10 cellular contexts compared by ENCODE assay signal in genomic region chr2:97095661-97096060, GRCh38. TPM values are rescaled to one million over a fixed set of nuclear protein-coding genes. Genes with fewer than 3 reads are reported as not detected.
DNase-seq lines count a peak whose midpoint lies in the region; ATAC-seq and TF ChIP-seq lines count a peak whose summit lies in the region.
"Had no signal": no experiment of that assay in that cellular context is flagged by ENCODE, and none has a peak within 500 bp of the region (broad histone marks: within the 10 kb centered on the region; RNA-seq: fewer than 3 reads in every experiment).

No MANE protein-coding gene starts in this region.

- H3K27me3 Mint-ChIP-seq in CD4-positive, alpha-beta T cell, result peaks cover 10% of the 10 kb centered on the region
- H3K27me3 Mint-ChIP-seq in IgD-negative memory B cell, result peaks cover 5% of the 10 kb centered on the region

- no peaks in the 10 kb centered on the region for H3K9me3 ChIP-seq in CD4-positive, alpha-beta T cell (ENCODE audit: control insufficient read depth, low read length)
- H3K9me3 ChIP-seq in ectodermal cell (ENCODE audit: control insufficient read depth, low read length) (no peaks in the 10 kb centered on the region), neuronal stem cell (replicated peaks in 1 of 2; ENCODE audit: control insufficient read depth in 2 of 2, insufficient read depth in 1 of 2, low read depth in 1 of 2, low read length in 2 of 2) (no peaks in the 10 kb centered on the region)

- H3K4me1 ChIP-seq in ectodermal cell (ENCODE audit: control insufficient read depth, insufficient read depth, low read length) (no peaks in the 10 kb centered on the region), neuronal stem cell (ENCODE audit: control insufficient read depth in 2 of 2, insufficient read depth in 1 of 2, low read depth in 1 of 2, low read length in 2 of 2) (peaks cover 4 to 6% of the 10 kb centered on the region in 2 donors)

- H3K36me3 ChIP-seq in ectodermal cell (ENCODE audit: control insufficient read depth, insufficient read depth, low read length) (no peaks in the 10 kb centered on the region), neuronal stem cell (replicated peaks in 1 of 2; ENCODE audit: control insufficient read depth in 2 of 2, insufficient read depth in 2 of 2, low read length in 2 of 2) (no peaks in the 10 kb centered on the region)

- H4K8ac ChIP-seq in neuronal stem cell (ENCODE audit: low read depth, low read length), result no peak overlapping the region

- H3K27ac ChIP-seq in CD4-positive, alpha-beta T cell (ENCODE audit: low read depth, low read length), result no peak overlapping the region
- H3K27ac ChIP-seq in ectodermal cell (ENCODE audit: insufficient read depth, low read depth, low read length, poor library complexity, severe bottlenecking) (no peak overlapping the region), neuronal stem cell (replicated peaks; ENCODE audit: low read length) (no peak overlapping the region)

- H3K14ac ChIP-seq in neuronal stem cell (ENCODE audit: low read length), result no peak overlapping the region

- DNase-seq in CD4-positive, alpha-beta T cell, result no peak
- DNase-seq in neuronal stem cell (ENCODE audit: low spot score) (no peak), NCI-H226 (no peak), NCI-H1436 treated with DMSO at 0.1 percent for 48 hours (lab: John Stamatoyannopoulos, UW) (no peak), NCI-H1092 treated with DMSO at 0.1 percent for 48 hours (lab: John Stamatoyannopoulos, UW) (no peak)
- DNase-seq: activated CD8-positive, alpha-beta memory T cell treated with anti-CD3 and anti-CD28 coated beads, Interleukin-2, amount 50 U/mL, for 48 hours; SHP77 treated with DMSO at 0.1 percent for 48 hours had no signal

- no peak overlapping the region for H2BK12ac ChIP-seq in neuronal stem cell (ENCODE audit: low read length)

- peak overlapping the region; percentile 27 for H3K4me3 Mint-ChIP-seq in CD4-positive, alpha-beta T cell
- H3K4me3 Mint-ChIP-seq in IgD-negative memory B cell, result peak overlapping the region; percentile 78 to 90 (median 84)

- peak overlapping the region; percentile 81 for H2AFZ ChIP-seq in neuronal stem cell (ENCODE audit: low read length)

- H3K9ac ChIP-seq in neuronal stem cell (ENCODE audit: low read depth, low read length, poor library complexity), result no peak overlapping the region

- no peak overlapping the region for H3K23ac ChIP-seq in neuronal stem cell (ENCODE audit: low read depth, low read length, poor library complexity)

- peak overlapping the region; percentile 25 for H3K4me2 ChIP-seq in neuronal stem cell (ENCODE audit: insufficient read depth, low read length, poor library complexity, severe bottlenecking)

- peak overlapping the region; percentile 62 for H3K27ac Mint-ChIP-seq in CD4-positive, alpha-beta T cell
- peak overlapping the region; percentile 45 to 77 (median 63) for H3K27ac Mint-ChIP-seq in IgD-negative memory B cell

- peak overlapping the region; percentile 84 for H2AK5ac ChIP-seq in neuronal stem cell (ENCODE audit: low read depth, low read length)

- no peak overlapping the region for H2BK15ac ChIP-seq in neuronal stem cell (ENCODE audit: low read length)

- H2BK5ac ChIP-seq in neuronal stem cell (ENCODE audit: low read length), result no peak overlapping the region

- no peak overlapping the region for H4K91ac ChIP-seq in neuronal stem cell (ENCODE audit: low read depth, low read length, poor library complexity)

- TF ChIP-seq CTCF in CD4-positive, alpha-beta T cell (IDR thresholded peaks at IDR 0.05), result no peak

- H3K79me1 ChIP-seq in neuronal stem cell (ENCODE audit: low read depth, low read length), result no peaks in the 10 kb centered on the region

- H2BK120ac ChIP-seq in neuronal stem cell (ENCODE audit: low read depth, low read length), result no peak overlapping the region

- H3K4me3 ChIP-seq in ectodermal cell (ENCODE audit: insufficient read depth, low read depth, low read length), result peak overlapping the region; percentile 32
- H3K4me3 ChIP-seq in neuronal stem cell (ENCODE audit: low read length in 2 of 2), result peak overlapping the region; percentile 44 to 65

- intact Hi-C loops in CD4-positive, alpha-beta T cell (cut with DNase I, micrococcal nuclease), result loop anchor here in 1 of 2 experiments (5.0 kb wide), 1 partner anchor 128 kb away; no protein-coding TSS in a partner anchor

- H3K4ac ChIP-seq in neuronal stem cell (ENCODE audit: low read length), result no peak overlapping the region

- POLR2A ChIA-PET in CD4-positive, alpha-beta T cell (lab: Charles Lee), result no interaction called here

- CTCF ChIA-PET in CD4-positive, alpha-beta T cell (lab: Charles Lee), result interaction anchor here (1.6 kb wide), 1 partner anchor 17 kb away, joined by 7 read pairs; the partner anchor contains the start of gene ANKRD36

- 81 to 83% methylated on average over 12 of the region's 12 CpGs for WGBS in ectodermal cell, 2 experiments
- WGBS in neuronal stem cell (ENCODE audit: extremely low coverage in 2 of 2, insufficient read length in 2 of 2, insufficient replicate concordance in 1 of 2), 2 donors, result no CpG with 5 or more reads among the region's 12 CpGs

- no peaks in the 10 kb centered on the region for H3K27me3 ChIP-seq in CD4-positive, alpha-beta T cell (ENCODE audit: control insufficient read depth, insufficient read depth, low read length)
- H3K27me3 ChIP-seq in ectodermal cell (ENCODE audit: control insufficient read depth, insufficient read depth, low read length, poor library complexity, severe bottlenecking) (peaks cover 11% of the 10 kb centered on the region), neuronal stem cell (ENCODE audit: control insufficient read depth in 3 of 3, insufficient read depth in 3 of 3, low read depth in 1 of 3, low read length in 3 of 3) (no peaks in the 10 kb centered on the region)

- no peak for ATAC-seq in CD4-positive, alpha-beta T cell (ENCODE audit: poor library complexity)
- ATAC-seq in GM19023 (IDR thresholded peaks at IDR 0.05; ENCODE audit: unreplicated experiment), result no peak

- no peak overlapping the region for H3K18ac ChIP-seq in neuronal stem cell (ENCODE audit: low read length)

- peaks cover 8% of the 10 kb centered on the region for H3K4me1 Mint-ChIP-seq in CD4-positive, alpha-beta T cell (ENCODE audit: low read depth)
- peaks cover 8% of the 10 kb centered on the region in 3 donors for H3K4me1 Mint-ChIP-seq in IgD-negative memory B cell

- no peaks in the 10 kb centered on the region for H3K9me3 Mint-ChIP-seq in CD4-positive, alpha-beta T cell
- no peaks in the 10 kb centered on the region for H3K9me3 Mint-ChIP-seq in IgD-negative memory B cell

- peaks cover under 1% of the 10 kb centered on the region for H3K36me3 Mint-ChIP-seq in CD4-positive, alpha-beta T cell (ENCODE audit: low read depth)
- no peaks in the 10 kb centered on the region for H3K36me3 Mint-ChIP-seq in IgD-negative memory B cell

RNA-seq across cellular contexts. Expression of gene FAHD2B, which starts 1.0 kb away (rescaled TPM):
- 10 to 100 TPM; 31.0 to 39.3 TPM for total RNA-seq in CD4-positive, alpha-beta T cell
- polyA plus RNA-seq in IgD-negative memory B cell, result 13.6 TPM
- 27.7 TPM for polyA plus RNA-seq in ectodermal cell (2013, experiment 1 of 4)
- 26.8 TPM for polyA plus RNA-seq in ectodermal cell (2013, experiment 2 of 4)
- 23.0 TPM for polyA plus RNA-seq in ectodermal cell (2013, experiment 3 of 4)
- 29.8 TPM for polyA plus RNA-seq in ectodermal cell (2013, experiment 4 of 4)
- polyA plus RNA-seq in neuronal stem cell (2013, experiment 1 of 2), result 20.3 TPM
- polyA plus RNA-seq in neuronal stem cell (2013, experiment 2 of 2), result 19.6 TPM

RNA-seq across cellular contexts. Expression of gene ANKRD36, which starts 17.3 kb away (rescaled TPM):
- total RNA-seq in CD4-positive, alpha-beta T cell, result 10 to 100 TPM; 60.5 to 67.0 TPM
- polyA plus RNA-seq in IgD-negative memory B cell, result 9.4 TPM
- 18.4 TPM for polyA plus RNA-seq in ectodermal cell (2013, experiment 1 of 4)
- 16.4 TPM for polyA plus RNA-seq in ectodermal cell (2013, experiment 2 of 4)
- polyA plus RNA-seq in ectodermal cell (2013, experiment 3 of 4), result 15.6 TPM
- polyA plus RNA-seq in ectodermal cell (2013, experiment 4 of 4), result 14.7 TPM
- 10.2 TPM for polyA plus RNA-seq in neuronal stem cell (2013, experiment 1 of 2)
- 10.7 TPM for polyA plus RNA-seq in neuronal stem cell (2013, experiment 2 of 2)
